In genomic region chr6:165308926-165309731, GRCh38 we compare ENCODE assay signal across 8 cellular contexts. TPM values are rescaled to one million over a fixed set of nuclear protein-coding genes. Genes with fewer than 3 reads are reported as not detected.
DNase-seq lines count a peak whose midpoint lies in the region; ATAC-seq, FAIRE-seq and TF ChIP-seq lines count a peak whose summit lies in the region.

TSS of gene C6orf118 (minus strand) at chr6:165309605. CDS start at chr6:165309586, 19 bp downstream.

- DNase-seq in DMS153 treated with DMSO at 0.1 percent for 48 hours (lab: John Stamatoyannopoulos, UW; ENCODE audit: unreplicated experiment) (peak; percentile 28), NCI-H2196 (lab: John Stamatoyannopoulos, UW; ENCODE audit: unreplicated experiment) (peak; percentile 48), caudate nucleus (lab: John Stamatoyannopoulos, UW) (peak in 46 of 61 donors; percentile 10 to 82 (median 48)), kidney epithelial cell (ENCODE audit: low read depth) (peak; percentile 59), NK-92 (lab: John Stamatoyannopoulos, UW; ENCODE audit: unreplicated experiment) (no peak), GM12891 (ENCODE audit: insufficient read length, low spot score) (no peak)
- no peak for DNase-seq in stimulated activated effector memory CD8-positive, alpha-beta T cell treated with anti-CD3 and anti-CD28 coated beads, Interleukin-12 subunit alpha, Interleukin-12 subunit beta, amount 100 ng/mL, for 72 hours (ENCODE audit: low spot score in 2 of 2)

- H3K9me3 Mint-ChIP-seq in stimulated activated effector memory CD8-positive, alpha-beta T cell treated with anti-CD3 and anti-CD28 coated beads, Interleukin-12 subunit alpha, Interleukin-12 subunit beta, amount 100 ng/mL, for 72 hours: peaks cover 4% of the 10 kb centered on the region

- no peaks in the 10 kb centered on the region for H3K36me3 Mint-ChIP-seq in stimulated activated effector memory CD8-positive, alpha-beta T cell treated with anti-CD3 and anti-CD28 coated beads, Interleukin-12 subunit alpha, Interleukin-12 subunit beta, amount 100 ng/mL, for 72 hours

- peak within 1 kb of the TSS; percentile 49 for H3K4me3 ChIP-seq in kidney epithelial cell (ENCODE audit: low read depth, low read length)

- peaks cover 8% of the 10 kb centered on the region for H3K4me1 Mint-ChIP-seq in stimulated activated effector memory CD8-positive, alpha-beta T cell treated with anti-CD3 and anti-CD28 coated beads, Interleukin-12 subunit alpha, Interleukin-12 subunit beta, amount 100 ng/mL, for 72 hours

- ATAC-seq in stimulated activated effector memory CD8-positive, alpha-beta T cell treated with anti-CD3 and anti-CD28 coated beads, Interleukin-12 subunit alpha, Interleukin-12 subunit beta, amount 100 ng/mL, for 72 hours: no peak
- ATAC-seq in GM18909 (IDR thresholded peaks at IDR 0.05; ENCODE audit: poor library complexity, unreplicated experiment): no peak

- H3K27me3 ChIP-seq in kidney epithelial cell (ENCODE audit: control insufficient read depth, insufficient read depth, low read length): no peaks in the 10 kb centered on the region

- no peak for TF ChIP-seq CTCF in kidney epithelial cell (IDR thresholded peaks at IDR 0.05; ENCODE audit: insufficient read depth, low read length, poor library complexity, severe bottlenecking)

- FAIRE-seq in GM12891 (lab: Jason Lieb, UNC): no peak

- no peak for TF ChIP-seq POLR2A in GM12891 (IDR thresholded peaks at IDR 0.05; ENCODE audit: low read depth, low read length)

- peak within 1 kb of the TSS; percentile 43 for H3K4me3 Mint-ChIP-seq in stimulated activated effector memory CD8-positive, alpha-beta T cell treated with anti-CD3 and anti-CD28 coated beads, Interleukin-12 subunit alpha, Interleukin-12 subunit beta, amount 100 ng/mL, for 72 hours

- H3K27ac Mint-ChIP-seq in stimulated activated effector memory CD8-positive, alpha-beta T cell treated with anti-CD3 and anti-CD28 coated beads, Interleukin-12 subunit alpha, Interleukin-12 subunit beta, amount 100 ng/mL, for 72 hours: no peak within 1 kb of the TSS

- H3K27ac ChIP-seq in caudate nucleus (ENCODE audit: low read depth, low read length): no peak within 1 kb of the TSS

- no peaks in the 10 kb centered on the region for H3K36me3 ChIP-seq in kidney epithelial cell (ENCODE audit: control insufficient read depth, insufficient read depth, low read length)

TF ChIP-seq in GM12891, 5 proteins besides CTCF, POLR2A, EP300 and RAD21:
- TF ChIP-seq POLR2AphosphoS5 (IDR thresholded peaks at IDR 0.05; ENCODE audit: low read depth, low read length): no peak
- TF ChIP-seq PAX5 (IDR thresholded peaks at IDR 0.05; ENCODE audit: insufficient read depth, low read length, severe bottlenecking): no peak
- no peak for TF ChIP-seq POU2F2 (IDR thresholded peaks at IDR 0.05; ENCODE audit: low read depth, low read length)
- TF ChIP-seq SPI1 (IDR thresholded peaks at IDR 0.05; ENCODE audit: low read depth, low read length): no peak
- no peak for TF ChIP-seq TAF1 (IDR thresholded peaks at IDR 0.05; ENCODE audit: low read depth, low read length)

RNA-seq across cellular contexts. Expression of gene C6orf118, which starts in this region (rescaled TPM):
- total RNA-seq in kidney epithelial cell: 0.04 and 0.68 TPM in 2 replicates
- not detected for polyA plus RNA-seq in GM12891 (2012; ENCODE audit: low read depth, missing spikeins)

Comparison
In these comparisons a context has a peak if more than half of its experiments do, and no peak if none do; other contexts are left out.
1. Peak in DNase-seq and H3K4me3 ChIP-seq in kidney epithelial cell; RNA of the gene not detected or under 1 TPM.
2. DNase-seq: peak in DMS153 treated with DMSO at 0.1 percent for 48 hours (single experiment), NCI-H2196 (single experiment) and caudate nucleus (46 of 61); none in stimulated activated effector memory CD8-positive, alpha-beta T cell treated with anti-CD3 and anti-CD28 coated beads, Interleukin-12 subunit alpha, Interleukin-12 subunit beta, amount 100 ng/mL, for 72 hours (0 of 2), NK-92 (single experiment) and GM12891 (single experiment).